ENCODE assay signal across 32 cellular contexts in the genomic region with DNA sequence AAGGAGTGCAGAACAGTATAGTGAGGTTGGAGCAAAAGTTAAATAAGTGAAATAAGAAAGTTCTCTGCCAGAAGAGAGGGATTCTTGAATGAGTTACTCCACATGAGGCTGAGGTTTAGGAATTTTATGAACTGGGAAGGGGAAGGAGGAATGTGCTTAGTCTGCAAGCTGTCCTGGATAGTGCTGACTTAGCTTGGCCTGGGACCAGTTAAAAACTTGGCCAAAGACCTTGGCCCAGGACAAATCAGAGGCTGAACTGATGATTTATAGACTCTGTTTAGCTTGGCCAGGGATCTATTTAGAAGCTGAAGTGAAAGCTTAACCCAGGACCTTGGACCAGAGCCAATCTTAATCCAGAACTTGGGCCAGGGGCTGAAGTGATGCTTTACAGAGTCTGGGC.
"Had no signal": no experiment of that assay in that cellular context is flagged by ENCODE, and none has a peak within 500 bp of the region (broad histone marks: within the 10 kb centered on the region; RNA-seq: fewer than 3 reads in every experiment).

No MANE protein-coding gene starts in this region.

- H3K4me1 Mint-ChIP-seq: stimulated activated naive B cell treated with anti-CD40 and anti-IgM and Interleukin-4, amounts not matched to agents 10 μg/mL and 1 μg/mL and 100 μg/mL, for 72 hours; T-helper 17 cell; WTC11 had no signal

- H3K9me3 Mint-ChIP-seq: activated CD4-positive, alpha-beta memory T cell treated with anti-CD3 and anti-CD28 coated beads, Interleukin-2, amount 10 ng/mL, durations not matched to agents 7 days and 5 days; activated CD4-positive, alpha-beta T cell treated with anti-CD3 and anti-CD28 coated beads, Interleukin-2, amount 10 ng/mL, durations not matched to agents 7 days and 5 days; activated naive CD4-positive, alpha-beta T cell treated with anti-CD3 and anti-CD28 coated beads, Interleukin-2, amount 50 U/mL, for 72 hours; activated T-cell treated with anti-CD3 and anti-CD28 coated beads, Interleukin-2, amount 50 U/mL, for 4 hours; activated T-helper 2 cell treated with anti-CD3 and anti-CD28 coated beads, Interferon-gamma antibody, Interleukin-2, Interleukin-4, amounts not matched to agents 10 μg/mL and 5 μg/mL and 100 μg/mL, durations not matched to agents 14 hours and 24 hours and 36 hours; natural killer cell treated with Interleukin-12 subunit alpha and Interleukin-12 subunit beta and Interleukin-15 and Interleukin-18, amount 100 ng/mL, for 72 hours; stimulated activated naive B cell treated with anti-CD40 and anti-IgM and Interleukin-4, amounts not matched to agents 10 μg/mL and 1 μg/mL and 100 μg/mL, for 72 hours had no signal

- H3K4me3 ChIP-seq: colonic mucosa, gastrocnemius medialis, mucosa of descending colon, right lobe of liver, skin epidermis, stomach, tibial artery had no signal

- H3K4me1 ChIP-seq: colonic mucosa, gastrocnemius medialis, right lobe of liver, tibial artery had no signal

- DNase-seq: activated CD4-positive, alpha-beta memory T cell treated with anti-CD3 and anti-CD28 coated beads, Interleukin-2, amount 10 ng/mL, durations not matched to agents 7 days and 5 days; activated CD4-positive, alpha-beta T cell treated with anti-CD3 and anti-CD28 coated beads for 1 hour; activated CD4-positive, alpha-beta T cell treated with anti-CD3 and anti-CD28 coated beads, Interleukin-2, amount 10 ng/mL, durations not matched to agents 7 days and 5 days; activated CD8-positive, alpha-beta memory T cell treated with anti-CD3 and anti-CD28 coated beads, Interleukin-2, amount 50 U/mL, for 48 hours; activated T-cell treated with anti-CD3 and anti-CD28 coated beads, Interleukin-2, amount 50 U/mL, for 4 hours; cerebellar nuclear complex; colonic mucosa; effector CD8-positive, alpha-beta T cell; gastrocnemius medialis; glutamatergic neuron; hippocampal formation; left colon; mucosa of descending colon; posterior cingulate gyrus; stimulated activated CD4-positive, alpha-beta T cell treated with anti-CD3 and anti-CD28 coated beads, Interleukin-1b, Interleukin-23, amount 100 ng/mL, for 48 hours; stimulated activated CD4-positive, alpha-beta T cell treated with anti-CD3 and anti-CD28 coated beads, Interleukin-4, amount 100 ng/mL, for 4 hours; stimulated activated CD8-positive, alpha-beta memory T cell treated with anti-CD3 and anti-CD28 coated beads, Interleukin-4, amount 100 ng/mL, for 48 hours; stimulated activated naive B cell treated with anti-CD40 and anti-IgM and Interleukin-4, amounts not matched to agents 10 μg/mL and 1 μg/mL and 100 μg/mL, for 72 hours; stomach; SW 1271; T-helper 17 cell; T1000; tibial artery had no signal

- H3K27me3 Mint-ChIP-seq: activated CD4-positive, alpha-beta memory T cell treated with anti-CD3 and anti-CD28 coated beads, Interleukin-2, amount 10 ng/mL, durations not matched to agents 7 days and 5 days; activated CD4-positive, alpha-beta T cell treated with anti-CD3 and anti-CD28 coated beads, Interleukin-2, amount 10 ng/mL, durations not matched to agents 7 days and 5 days; natural killer cell treated with Interleukin-12 subunit alpha and Interleukin-12 subunit beta and Interleukin-15 and Interleukin-18, amount 100 ng/mL, for 72 hours; stimulated activated naive B cell treated with anti-CD40 and anti-IgM and Interleukin-4, amounts not matched to agents 10 μg/mL and 1 μg/mL and 100 μg/mL, for 72 hours; T-helper 17 cell had no signal

- H3K9me3 ChIP-seq: colonic mucosa, gastrocnemius medialis, mucosa of descending colon, right lobe of liver, stomach, tibial artery had no signal

- H3K4me3 Mint-ChIP-seq: activated CD4-positive, alpha-beta memory T cell treated with anti-CD3 and anti-CD28 coated beads, Interleukin-2, amount 10 ng/mL, durations not matched to agents 7 days and 5 days; activated CD4-positive, alpha-beta T cell treated with anti-CD3 and anti-CD28 coated beads, Interleukin-2, amount 10 ng/mL, durations not matched to agents 7 days and 5 days; activated T-cell treated with anti-CD3 and anti-CD28 coated beads, Interleukin-2, amount 50 U/mL, for 4 hours; natural killer cell treated with Interleukin-12 subunit alpha and Interleukin-12 subunit beta and Interleukin-15 and Interleukin-18, amount 100 ng/mL, for 72 hours; stimulated activated naive B cell treated with anti-CD40 and anti-IgM and Interleukin-4, amounts not matched to agents 10 μg/mL and 1 μg/mL and 100 μg/mL, for 72 hours; T-helper 17 cell; WTC11 had no signal

- H3K27ac ChIP-seq: colonic mucosa, gastrocnemius medialis, right lobe of liver, skin epidermis, stomach, tibial artery had no signal

- H3K27me3 ChIP-seq: colonic mucosa, gastrocnemius medialis, right lobe of liver, stomach, tibial artery had no signal

- ATAC-seq: activated naive CD4-positive, alpha-beta T cell treated with anti-CD3 and anti-CD28 coated beads, Interleukin-2, amount 50 U/mL, for 72 hours; activated T-cell treated with anti-CD3 and anti-CD28 coated beads, Interleukin-2, amount 50 U/mL, for 4 hours; gastrocnemius medialis; left colon; mucosa of descending colon; natural killer cell treated with Interleukin-12 subunit alpha and Interleukin-12 subunit beta and Interleukin-15 and Interleukin-18, amount 100 ng/mL, for 72 hours; stimulated activated naive B cell treated with anti-CD40 and anti-IgM and Interleukin-4, amounts not matched to agents 10 μg/mL and 1 μg/mL and 100 μg/mL, for 72 hours; T-helper 17 cell; WTC11 had no signal

- H3K36me3 ChIP-seq: colonic mucosa, gastrocnemius medialis, right lobe of liver, stomach, tibial artery had no signal

- H3K27ac Mint-ChIP-seq: activated CD4-positive, alpha-beta memory T cell treated with anti-CD3 and anti-CD28 coated beads, Interleukin-2, amount 10 ng/mL, durations not matched to agents 7 days and 5 days; activated CD4-positive, alpha-beta T cell treated with anti-CD3 and anti-CD28 coated beads, Interleukin-2, amount 10 ng/mL, durations not matched to agents 7 days and 5 days; activated naive CD4-positive, alpha-beta T cell treated with anti-CD3 and anti-CD28 coated beads, Interleukin-2, amount 50 U/mL, for 72 hours; activated T-helper 2 cell treated with anti-CD3 and anti-CD28 coated beads, Interferon-gamma antibody, Interleukin-2, Interleukin-4, amounts not matched to agents 10 μg/mL and 5 μg/mL and 100 μg/mL, durations not matched to agents 14 hours and 24 hours and 36 hours; natural killer cell treated with Interleukin-12 subunit alpha and Interleukin-12 subunit beta and Interleukin-15 and Interleukin-18, amount 100 ng/mL, for 72 hours; stimulated activated naive B cell treated with anti-CD40 and anti-IgM and Interleukin-4, amounts not matched to agents 10 μg/mL and 1 μg/mL and 100 μg/mL, for 72 hours; T-helper 17 cell; WTC11 had no signal

- H3K36me3 Mint-ChIP-seq: activated naive CD4-positive, alpha-beta T cell treated with anti-CD3 and anti-CD28 coated beads, Interleukin-2, amount 50 U/mL, for 72 hours; natural killer cell treated with Interleukin-12 subunit alpha and Interleukin-12 subunit beta and Interleukin-15 and Interleukin-18, amount 100 ng/mL, for 72 hours; stimulated activated naive B cell treated with anti-CD40 and anti-IgM and Interleukin-4, amounts not matched to agents 10 μg/mL and 1 μg/mL and 100 μg/mL, for 72 hours had no signal

- FAIRE-seq: bronchial epithelial cell, endometrium, keratinocyte had no signal
